ENCODE assay signal across 11 cellular contexts in the genomic region with DNA sequence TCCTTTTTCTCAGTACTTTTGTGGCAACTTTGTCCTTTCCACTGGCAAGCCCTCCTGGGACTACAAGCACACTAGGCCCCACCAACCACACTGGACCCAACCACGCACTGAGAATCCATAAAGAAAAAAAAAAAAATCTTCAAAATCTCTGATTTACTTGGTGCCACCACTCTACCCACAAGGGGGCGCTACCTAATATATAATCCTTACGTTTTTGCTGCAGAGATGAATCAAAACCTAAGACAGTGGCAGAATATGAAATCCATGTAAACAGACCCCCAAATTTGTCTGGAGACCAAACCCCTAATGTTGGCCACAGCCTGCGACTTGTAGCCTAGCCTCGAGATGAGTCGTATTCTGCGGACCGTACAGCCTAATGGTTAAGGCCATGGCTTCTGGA.
DNase-seq lines count a peak whose midpoint lies in the region; ATAC-seq and TF ChIP-seq lines count a peak whose summit lies in the region.
"Had no signal": no experiment of that assay in that cellular context is flagged by ENCODE, and none has a peak within 500 bp of the region (broad histone marks: within the 10 kb centered on the region; RNA-seq: fewer than 3 reads in every experiment).

No MANE protein-coding gene starts in this region.

- no CpG with 5 or more reads among the region's 8 CpGs for WGBS in mesendoderm (ENCODE audit: extremely low coverage, insufficient coverage, low lambda C conversion rate)

- no peak overlapping the region for H2AK5ac ChIP-seq in mesendoderm (ENCODE audit: low read length)

- no peak overlapping the region for H2BK5ac ChIP-seq in mesendoderm (ENCODE audit: low read length)

- H3K4me3 Mint-ChIP-seq in activated CD8-positive, alpha-beta T cell treated with anti-CD3 and anti-CD28 coated beads for 36 hours: no peak overlapping the region
- H3K4me3 Mint-ChIP-seq: immature natural killer cell had no signal

- no peak overlapping the region for H3K4me2 ChIP-seq in mesendoderm (ENCODE audit: low read length)
- H3K4me2 ChIP-seq: BLaER1 had no signal

- H3K9me3 Mint-ChIP-seq in activated CD8-positive, alpha-beta T cell treated with anti-CD3 and anti-CD28 coated beads for 36 hours: no peaks in the 10 kb centered on the region
- H3K9me3 Mint-ChIP-seq: immature natural killer cell had no signal

- no peaks in the 10 kb centered on the region for H3K36me3 ChIP-seq in mesendoderm (ENCODE audit: control insufficient read depth, insufficient read depth, low read length)
- H3K36me3 ChIP-seq: BLaER1, thoracic aorta had no signal

- no peak overlapping the region for H4K8ac ChIP-seq in mesendoderm (ENCODE audit: low read depth, low read length)

- H3K79me2 ChIP-seq in mesendoderm (ENCODE audit: control insufficient read depth, insufficient read depth, low read length): no peaks in the 10 kb centered on the region

- CTCF ChIA-PET in activated CD8-positive, alpha-beta T cell treated with anti-CD3 and anti-CD28 coated beads for 36 hours (lab: Charles Lee): interaction anchor here (0.7 to 0.8 kb wide), 3 partner anchors 18 to 682 kb away, joined by 3 to 5 read pairs (median 3); no protein-coding TSS in a partner anchor

- TF ChIP-seq CTCF in LNCAP (IDR thresholded peaks at IDR 0.05): peak; percentile 52
- peak; percentile 51 for TF ChIP-seq CTCF in activated CD8-positive, alpha-beta T cell treated with anti-CD3 and anti-CD28 coated beads for 36 hours (IDR thresholded peaks at IDR 0.05)

- H3K4me1 Mint-ChIP-seq in activated CD8-positive, alpha-beta T cell treated with anti-CD3 and anti-CD28 coated beads for 36 hours (ENCODE audit: low read depth): no peaks in the 10 kb centered on the region
- H3K4me1 Mint-ChIP-seq: immature natural killer cell had no signal

- H3K27me3 ChIP-seq in mesendoderm (ENCODE audit: insufficient read depth, low read length, poor library complexity): no peaks in the 10 kb centered on the region

- no peaks in the 10 kb centered on the region for H3K4me1 ChIP-seq in mesendoderm (ENCODE audit: control insufficient read depth, low read depth, low read length)
- H3K4me1 ChIP-seq: BLaER1 had no signal

- H3K56ac ChIP-seq in mesendoderm (ENCODE audit: low read length): no peak overlapping the region

- peaks cover 6% of the 10 kb centered on the region for H3K27me3 Mint-ChIP-seq in activated CD8-positive, alpha-beta T cell treated with anti-CD3 and anti-CD28 coated beads for 36 hours

- no peak overlapping the region for H3K4ac ChIP-seq in mesendoderm (ENCODE audit: low read depth, low read length)

- no peak overlapping the region for H4K5ac ChIP-seq in mesendoderm (ENCODE audit: low read length)

- H3K9ac ChIP-seq in mesendoderm (ENCODE audit: low read length): no peak overlapping the region
- H3K9ac ChIP-seq: BLaER1 had no signal

- no peak overlapping the region for H3K18ac ChIP-seq in mesendoderm (ENCODE audit: low read length)

- H2BK120ac ChIP-seq in mesendoderm (ENCODE audit: low read depth, low read length): no peak overlapping the region

- H3K23ac ChIP-seq in mesendoderm (ENCODE audit: low read length): no peak overlapping the region

- H3K79me1 ChIP-seq in mesendoderm (ENCODE audit: low read length): no peaks in the 10 kb centered on the region

- no peaks in the 10 kb centered on the region for H3K36me3 Mint-ChIP-seq in activated CD8-positive, alpha-beta T cell treated with anti-CD3 and anti-CD28 coated beads for 36 hours (ENCODE audit: low read depth)
- H3K36me3 Mint-ChIP-seq: immature natural killer cell had no signal

- H3K27ac ChIP-seq in mesendoderm (ENCODE audit: low read depth, low read length): no peak overlapping the region
- H3K27ac ChIP-seq: BLaER1, thoracic aorta had no signal

- H3K27ac Mint-ChIP-seq in activated CD8-positive, alpha-beta T cell treated with anti-CD3 and anti-CD28 coated beads for 36 hours: no peak overlapping the region
- H3K27ac Mint-ChIP-seq: immature natural killer cell had no signal

- DNase-seq in NCI-H1417 (lab: John Stamatoyannopoulos, UW) (peak in 2 of 3 experiments; percentile 43 to 54), NCI-H1417 treated with DMSO at 0.1 percent for 48 hours (lab: John Stamatoyannopoulos, UW) (no peak), mesendoderm (peak; percentile 6), HCEC 1CT (no peak)
- peak; percentile 45 for DNase-seq in activated CD8-positive, alpha-beta T cell treated with anti-CD3 and anti-CD28 coated beads for 36 hours

- intact Hi-C loops in activated CD8-positive, alpha-beta T cell treated with anti-CD3 and anti-CD28 coated beads for 36 hours (cut with micrococcal nuclease): no loop called here

- H3K4me3 ChIP-seq in mesendoderm (ENCODE audit: low read length): no peak overlapping the region
- H3K4me3 ChIP-seq: BLaER1, thoracic aorta had no signal

- H2BK15ac ChIP-seq in mesendoderm (replicated peaks; ENCODE audit: low read depth): no peak overlapping the region

- no peak for ATAC-seq in activated CD8-positive, alpha-beta T cell treated with anti-CD3 and anti-CD28 coated beads for 36 hours
- no peak for ATAC-seq in GM19452 (IDR thresholded peaks at IDR 0.05; ENCODE audit: unreplicated experiment)
- ATAC-seq in HG03469 (IDR thresholded peaks at IDR 0.05; ENCODE audit: unreplicated experiment): no peak

- POLR2A ChIA-PET in activated CD8-positive, alpha-beta T cell treated with anti-CD3 and anti-CD28 coated beads for 36 hours (lab: Charles Lee): no interaction called here

Comparison
In these comparisons a context has a peak if more than half of its experiments do, and no peak if none do; other contexts are left out.
1. DNase-seq: peak in NCI-H1417 (2 of 3), activated CD8-positive, alpha-beta T cell treated with anti-CD3 and anti-CD28 coated beads for 36 hours (single experiment) and mesendoderm (single experiment); none in NCI-H1417 treated with DMSO at 0.1 percent for 48 hours (single experiment) and HCEC 1CT (single experiment).